Comparison of ENCODE assay signal across 8 cellular contexts in the genomic region with DNA sequence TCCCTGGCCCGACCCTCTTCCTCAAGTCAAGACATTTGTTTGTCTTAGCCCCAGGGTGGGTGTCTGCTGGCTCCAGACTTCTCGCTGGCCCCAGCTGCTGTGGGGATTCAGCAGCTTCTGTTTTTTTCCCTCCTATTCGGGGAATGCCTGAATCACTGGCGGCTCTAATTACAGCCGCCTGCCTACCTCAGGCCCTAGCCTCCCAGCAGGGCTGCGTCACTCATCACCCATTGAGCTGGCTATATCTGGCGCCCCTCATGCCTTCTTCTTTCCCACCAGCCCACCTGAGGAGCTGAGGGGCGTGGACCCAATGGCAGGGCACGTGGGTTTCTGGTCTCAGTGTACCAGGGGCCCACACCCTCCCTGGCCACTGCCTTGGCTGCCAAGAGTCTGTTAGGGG. TPM values are rescaled to one million over a fixed set of nuclear protein-coding genes. Genes with fewer than 3 reads are reported as not detected.
DNase-seq lines count a peak whose midpoint lies in the region; ATAC-seq lines count a peak whose summit lies in the region.

No MANE protein-coding gene starts in this region.

- CTCF ChIA-PET in activated naive CD4-positive, alpha-beta T cell treated with anti-CD3 and anti-CD28 coated beads, Interleukin-2, amount 10 ng/mL, durations not matched to agents 7 days and 5 days (lab: Charles Lee) = no interaction called here

- DNase-seq in ELF-1 (ENCODE audit: low read depth, low spot score) (peak; percentile 89), NCI-H1417 treated with DMSO at 0.1 percent for 48 hours (lab: John Stamatoyannopoulos, UW) (peak; percentile 53), amniotic epithelial cell (ENCODE audit: low read depth) (peak; percentile 71), myocyte (ENCODE audit: low read depth) (peak; percentile 94), D341Med (ENCODE audit: low spot score) (no peak)
- no peak for DNase-seq in activated naive CD4-positive, alpha-beta T cell treated with anti-CD3 and anti-CD28 coated beads, Interleukin-2, amount 10 ng/mL, durations not matched to agents 7 days and 5 days

- peaks cover 48% of the 10 kb centered on the region for H3K27me3 Mint-ChIP-seq in activated naive CD4-positive, alpha-beta T cell treated with anti-CD3 and anti-CD28 coated beads, Interleukin-2, amount 10 ng/mL, durations not matched to agents 7 days and 5 days

- H3K4me1 Mint-ChIP-seq in activated naive CD4-positive, alpha-beta T cell treated with anti-CD3 and anti-CD28 coated beads, Interleukin-2, amount 10 ng/mL, durations not matched to agents 7 days and 5 days = peaks cover 5% of the 10 kb centered on the region

- no peak overlapping the region for H3K4me3 Mint-ChIP-seq in activated naive CD4-positive, alpha-beta T cell treated with anti-CD3 and anti-CD28 coated beads, Interleukin-2, amount 10 ng/mL, durations not matched to agents 7 days and 5 days

- H3K36me3 Mint-ChIP-seq in activated naive CD4-positive, alpha-beta T cell treated with anti-CD3 and anti-CD28 coated beads, Interleukin-2, amount 10 ng/mL, durations not matched to agents 7 days and 5 days = no peaks in the 10 kb centered on the region

- ATAC-seq in GM21390 (IDR thresholded peaks at IDR 0.05; ENCODE audit: unreplicated experiment) (no peak), HG02973 (IDR thresholded peaks at IDR 0.05; ENCODE audit: unreplicated experiment) (no peak)

- H3K9me3 Mint-ChIP-seq in activated naive CD4-positive, alpha-beta T cell treated with anti-CD3 and anti-CD28 coated beads, Interleukin-2, amount 10 ng/mL, durations not matched to agents 7 days and 5 days = no peaks in the 10 kb centered on the region

- no peak overlapping the region for H3K27ac Mint-ChIP-seq in activated naive CD4-positive, alpha-beta T cell treated with anti-CD3 and anti-CD28 coated beads, Interleukin-2, amount 10 ng/mL, durations not matched to agents 7 days and 5 days

RNA-seq across cellular contexts. Expression of a gene that starts 10.1 kb away (rescaled TPM):
- total RNA-seq in myocyte = 46.3 and 68.4 TPM in 2 replicates
- polyA plus RNA-seq in myocyte (2012) = 59.1 TPM

RNA-seq across cellular contexts. Expression of a gene that starts 51.3 kb away (rescaled TPM):
- total RNA-seq in myocyte = 3.1 and 6.6 TPM in 2 replicates
- 13.9 TPM for polyA plus RNA-seq in myocyte (2012)

Comparison
In these comparisons a context has a peak if more than half of its experiments do, and no peak if none do; other contexts are left out.
1. DNase-seq: peak in ELF-1 (single experiment), NCI-H1417 treated with DMSO at 0.1 percent for 48 hours (single experiment), amniotic epithelial cell (single experiment) and myocyte (single experiment); none in activated naive CD4-positive, alpha-beta T cell treated with anti-CD3 and anti-CD28 coated beads, Interleukin-2, amount 10 ng/mL, durations not matched to agents 7 days and 5 days (single experiment) and D341Med (single experiment).